Comparison of ENCODE assay signal across 7 cellular contexts in genomic region chr2:232551289-232551688, GRCh38. TPM values are rescaled to one million over a fixed set of nuclear protein-coding genes. Genes with fewer than 3 reads are reported as not detected.
DNase-seq lines count a peak whose midpoint lies in the region; ATAC-seq and TF ChIP-seq lines count a peak whose summit lies in the region.

No MANE protein-coding gene starts in this region.

- H3K9me3 Mint-ChIP-seq in glutamatergic neuron (ENCODE audit: unreplicated experiment): peaks cover 21% of the 10 kb centered on the region

- peak overlapping the region; percentile 89 for H3K4me2 ChIP-seq in smooth muscle cell

- no peak for DNase-seq in glutamatergic neuron
- no peak for DNase-seq in smooth muscle cell (lab: John Stamatoyannopoulos, UW; ENCODE audit: unreplicated experiment)
- DNase-seq in HEK293T (ENCODE audit: extremely low spot score): no peak

- TF ChIP-seq CTCF in HEK293 (tag by site-specific recombination; IDR thresholded peaks at IDR 0.05) (no peak), VCaP (conservative IDR thresholded peaks at IDR 0.05) (no peak), glutamatergic neuron (IDR thresholded peaks at IDR 0.05; ENCODE audit: partially characterized antibody, unreplicated experiment) (no peak), smooth muscle cell (IDR thresholded peaks at IDR 0.05; ENCODE audit: borderline replicate concordance, insufficient read depth, poor library complexity, severe bottlenecking) (no peak)

- H3K27ac ChIP-seq in HEK293 (ENCODE audit: extremely low read depth, low read depth, low read length) (peak overlapping the region; percentile 82; the same call in 1 of the 2 replicates), VCaP (peak overlapping the region; percentile 95), smooth muscle cell (ENCODE audit: low read depth) (peak overlapping the region; percentile 93)

- peaks cover 4% of the 10 kb centered on the region for H3K4me1 Mint-ChIP-seq in glutamatergic neuron (ENCODE audit: low read depth, unreplicated experiment)

- 35% methylated on average over 10 of the region's 10 CpGs for WGBS in smooth muscle cell (ENCODE audit: low lambda C conversion rate)

- peaks cover 28% of the 10 kb centered on the region for H3K36me3 Mint-ChIP-seq in glutamatergic neuron (ENCODE audit: unreplicated experiment)

- CTCF ChIA-PET in HEK293 (lab: Yijun Ruan, JAX) (interaction anchor here (0.6 kb wide), 1 partner anchor 197 kb away, joined by 3 read pairs; no protein-coding TSS in a partner anchor), HEK293T (lab: Yijun Ruan, JAX) (no interaction called here)

- POLR2A ChIA-PET in HEK293 (lab: Yijun Ruan, JAX): interaction anchor here (0.5 to 1.4 kb wide), 7 partner anchors 12 to 82 kb away, joined by 3 to 9 read pairs (median 4); partner anchors contain the start of gene EFHD1
- POLR2A ChIA-PET in HEK293T (lab: Yijun Ruan, JAX): interaction anchor here (0.8 to 1.6 kb wide), 10 partner anchors 9 to 82 kb away, joined by 3 to 7 read pairs (median 4); partner anchors contain the start of genes CHRNG and EFHD1

- peak overlapping the region; percentile 94 for H3K27ac Mint-ChIP-seq in glutamatergic neuron (ENCODE audit: unreplicated experiment)

- peaks cover 50% of the 10 kb centered on the region for H4K20me1 ChIP-seq in smooth muscle cell (ENCODE audit: low read depth)

- no peaks in the 10 kb centered on the region for H3K4me1 ChIP-seq in HEK293 (ENCODE audit: control insufficient read depth, insufficient read depth, low read length)
- peaks cover 14% of the 10 kb centered on the region for H3K4me1 ChIP-seq in smooth muscle cell (ENCODE audit: low read depth)

- H3F3A ChIP-seq in smooth muscle cell (ENCODE audit: low read depth): peaks cover 4% of the 10 kb centered on the region

- H3K27me3 Mint-ChIP-seq in glutamatergic neuron (ENCODE audit: unreplicated experiment): peaks cover 12% of the 10 kb centered on the region

- peaks cover 12 to 50% of the 10 kb centered on the region in 2 experiments; a peak in 2 of 3 replicates for H3K36me3 ChIP-seq in HEK293 (ENCODE audit: control insufficient read depth in 2 of 2, insufficient read depth in 1 of 2, low read length in 2 of 2)
- no peaks in the 10 kb centered on the region for H3K36me3 ChIP-seq in smooth muscle cell (ENCODE audit: low read depth)

- H3K4me3 Mint-ChIP-seq in glutamatergic neuron (ENCODE audit: unreplicated experiment): peak overlapping the region; percentile 94

- H3K4me3 ChIP-seq in HEK293 (ENCODE audit: low read depth, low read length) (peak overlapping the region; percentile 94), smooth muscle cell (peak overlapping the region; percentile 80)

- peaks cover 70% of the 10 kb centered on the region for H3K79me2 ChIP-seq in smooth muscle cell (ENCODE audit: low read depth)

- no peaks in the 10 kb centered on the region for H3K9me3 ChIP-seq in HEK293 (ENCODE audit: control insufficient read depth, insufficient read depth, low read depth, low read length)
- H3K9me3 ChIP-seq in smooth muscle cell (replicated peaks; ENCODE audit: low read depth): no peaks in the 10 kb centered on the region

- ATAC-seq in HG02973 (IDR thresholded peaks at IDR 0.05; ENCODE audit: unreplicated experiment) (no peak), HG03175 (IDR thresholded peaks at IDR 0.05; ENCODE audit: unreplicated experiment) (no peak)

- peak overlapping the region; percentile 95 for H3K9ac ChIP-seq in smooth muscle cell (ENCODE audit: low read depth)

- H3K27me3 ChIP-seq in smooth muscle cell (ENCODE audit: low read depth): no peaks in the 10 kb centered on the region

- peak overlapping the region; percentile 50 for H2AFZ ChIP-seq in smooth muscle cell (ENCODE audit: low read depth)

TF ChIP-seq in HEK293, 187 proteins besides CTCF, POLR2A, EP300 and RAD21:
- TF ChIP-seq, protein P1, sequence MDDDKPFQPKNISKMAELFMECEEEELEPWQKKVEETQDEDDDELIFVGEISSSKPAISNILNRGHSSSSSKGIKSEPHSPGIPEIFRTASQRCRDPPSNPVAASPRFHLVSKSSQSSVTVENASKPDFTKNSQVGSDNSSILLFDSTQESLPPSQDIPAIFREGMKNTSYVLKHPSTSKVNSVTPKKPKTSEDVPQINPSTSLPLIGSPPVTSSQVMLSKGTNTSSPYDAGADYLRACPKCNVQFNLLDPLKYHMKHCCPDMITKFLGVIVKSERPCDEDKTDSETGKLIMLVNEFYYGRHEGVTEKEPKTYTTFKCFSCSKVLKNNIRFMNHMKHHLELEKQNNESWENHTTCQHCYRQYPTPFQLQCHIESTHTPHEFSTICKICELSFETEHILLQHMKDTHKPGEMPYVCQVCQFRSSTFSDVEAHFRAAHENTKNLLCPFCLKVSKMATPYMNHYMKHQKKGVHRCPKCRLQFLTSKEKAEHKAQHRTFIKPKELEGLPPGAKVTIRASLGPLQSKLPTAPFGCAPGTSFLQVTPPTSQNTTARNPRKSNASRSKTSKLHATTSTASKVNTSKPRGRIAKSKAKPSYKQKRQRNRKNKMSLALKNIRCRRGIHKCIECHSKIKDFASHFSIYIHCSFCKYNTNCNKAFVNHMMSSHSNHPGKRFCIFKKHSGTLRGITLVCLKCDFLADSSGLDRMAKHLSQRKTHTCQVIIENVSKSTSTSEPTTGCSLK (tag by site-specific recombination; IDR thresholded peaks at IDR 0.05): no peak
- TF ChIP-seq ZNF335 (tag by site-specific recombination; conservative IDR thresholded peaks at IDR 0.05): 0 out of 2 replicates have a peak, but pooled peaks have one; percentile 2

TF ChIP-seq in HEK293T, 16 proteins besides CTCF, POLR2A, EP300 and RAD21:
- no peak for TF ChIP-seq SUZ12 (IDR thresholded peaks at IDR 0.05)
- TF ChIP-seq HDGF (IDR thresholded peaks at IDR 0.05; ENCODE audit: borderline replicate concordance): no peak
- no peak for TF ChIP-seq FOXM1 (IDR thresholded peaks at IDR 0.05; ENCODE audit: borderline replicate concordance)
- TF ChIP-seq BHLHE40 (IDR thresholded peaks at IDR 0.05; ENCODE audit: borderline replicate concordance): no peak
- TF ChIP-seq LEF1 (IDR thresholded peaks at IDR 0.05; ENCODE audit: borderline replicate concordance): no peak
- no peak for TF ChIP-seq CTBP1 (IDR thresholded peaks at IDR 0.05; ENCODE audit: borderline replicate concordance)
- TF ChIP-seq ARNT (IDR thresholded peaks at IDR 0.05): no peak
- TF ChIP-seq FOXA1 (IDR thresholded peaks at IDR 0.05): no peak
- no peak for TF ChIP-seq L3MBTL2 (conservative IDR thresholded peaks at IDR 0.05)
- TF ChIP-seq FOXK2 (IDR thresholded peaks at IDR 0.05): no peak
- no peak for TF ChIP-seq ELF4 (IDR thresholded peaks at IDR 0.05)
- TF ChIP-seq ZNF384 (IDR thresholded peaks at IDR 0.05): no peak

RNA-seq across cellular contexts. Expression of gene EIF4E2, which starts 0.8 kb away (rescaled TPM):
- total RNA-seq in glutamatergic neuron (ENCODE audit: unreplicated experiment) (82.9 TPM), smooth muscle cell (83.1 and 110 TPM in 2 replicates)
- 189 and 194 TPM in 2 replicates for polyA plus RNA-seq in smooth muscle cell

RNA-seq across cellular contexts. Expression of gene TIGD1, which starts 0.9 kb away (rescaled TPM):
- total RNA-seq in glutamatergic neuron (ENCODE audit: unreplicated experiment): 12.3 TPM
- 7.4 and 8.1 TPM in 2 replicates for total RNA-seq in smooth muscle cell
- 1.9 and 2.9 TPM in 2 replicates for polyA plus RNA-seq in smooth muscle cell

RNA-seq across cellular contexts. Expression of gene CHRNG, which starts 11.8 kb away (rescaled TPM):
- total RNA-seq in glutamatergic neuron (ENCODE audit: unreplicated experiment) (3.5 TPM), smooth muscle cell (0.58 TPM in 1 of 2 replicates, not detected in the other)
- 0.84 TPM in 1 of 2 replicates, not detected in the other for polyA plus RNA-seq in smooth muscle cell

RNA-seq across cellular contexts. Expression of gene CHRND, which starts 25.3 kb away (rescaled TPM):
- total RNA-seq in glutamatergic neuron (ENCODE audit: unreplicated experiment) (2.2 TPM), smooth muscle cell (not detected in 2 replicates)
- polyA plus RNA-seq in smooth muscle cell: not detected in 2 replicates

RNA-seq across cellular contexts. Expression of gene PRSS56, which starts 31.1 kb away (rescaled TPM):
- total RNA-seq in glutamatergic neuron (ENCODE audit: unreplicated experiment) (not detected), smooth muscle cell (not detected in 2 replicates)
- 0.24 TPM in 1 of 2 replicates, not detected in the other for polyA plus RNA-seq in smooth muscle cell
